ENCODE assay signal across 7 cellular contexts in the genomic region with DNA sequence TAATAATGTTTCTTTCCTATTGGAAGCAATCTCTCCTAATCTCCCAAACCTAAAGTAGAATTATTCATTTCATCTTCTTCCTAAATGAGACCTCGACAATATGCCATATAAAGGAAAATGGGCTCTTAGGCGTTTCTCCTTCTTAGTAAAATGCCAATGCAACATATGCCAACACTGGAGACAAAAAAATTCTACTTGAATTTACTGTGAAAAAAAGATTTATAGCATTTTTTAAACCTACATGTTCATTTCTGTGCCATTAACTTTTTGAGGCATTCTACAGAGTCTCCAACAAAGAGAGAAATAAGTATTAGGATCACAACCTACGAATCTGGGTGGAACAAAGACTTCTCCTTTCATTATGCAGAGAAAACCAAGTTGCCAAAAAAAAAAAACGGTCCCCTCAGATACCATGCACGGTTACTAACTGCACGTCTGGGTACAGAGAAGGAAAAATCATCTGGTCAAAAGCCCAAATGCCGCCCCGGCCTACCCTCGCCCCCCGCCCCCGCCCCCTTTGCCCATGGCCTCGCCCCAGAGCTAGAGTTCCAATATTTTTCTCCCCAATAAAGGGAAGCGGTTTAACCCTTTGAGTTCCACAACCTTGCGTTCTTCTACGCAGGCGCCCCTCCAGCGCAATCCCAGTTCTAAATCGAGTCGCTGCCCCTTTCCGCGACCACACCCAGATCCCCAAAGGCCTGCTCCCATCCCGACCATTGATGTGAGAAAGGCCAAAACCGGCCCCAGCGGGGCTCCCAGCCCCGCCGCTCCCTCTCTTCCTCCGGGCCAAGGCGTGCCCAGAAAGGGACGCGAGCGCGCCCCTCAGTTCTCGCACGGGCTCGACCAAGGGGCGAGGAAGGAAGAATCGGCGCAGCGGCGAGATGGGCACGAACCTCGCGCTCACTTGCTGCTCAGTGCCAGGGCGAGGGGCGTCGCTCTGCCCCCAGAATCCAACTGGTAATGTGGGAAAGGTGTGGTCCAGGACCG. TPM values are rescaled to one million over a fixed set of nuclear protein-coding genes. Genes with fewer than 3 reads are reported as not detected.
DNase-seq lines count a peak whose midpoint lies in the region; ATAC-seq and TF ChIP-seq lines count a peak whose summit lies in the region.

No MANE protein-coding gene starts in this region.

- H3K36me3 ChIP-seq in KOPT-K1 (ENCODE audit: insufficient read depth, low read length) (no peaks in the 10 kb centered on the region), esophagus squamous epithelium (peaks cover 0 to 6% (median 0%) of the 10 kb centered on the region in 3 donors), muscle layer of colon (ENCODE audit: insufficient read depth, low read length) (no peaks in the 10 kb centered on the region), testis (ENCODE audit: low read depth, missing control alignments) (no peaks in the 10 kb centered on the region)

- no peaks in the 10 kb centered on the region for H3K27me3 Mint-ChIP-seq in activated CD4-positive, alpha-beta memory T cell treated with anti-CD3 and anti-CD28 coated beads for 36 hours

- H3K36me3 Mint-ChIP-seq in activated CD4-positive, alpha-beta memory T cell treated with anti-CD3 and anti-CD28 coated beads for 36 hours, result no peaks in the 10 kb centered on the region

- H3K4me1 Mint-ChIP-seq in activated CD4-positive, alpha-beta memory T cell treated with anti-CD3 and anti-CD28 coated beads for 36 hours (ENCODE audit: low read depth), result peaks cover 12% of the 10 kb centered on the region

- TF ChIP-seq POLR2A in esophagus squamous epithelium (IDR thresholded peaks at IDR 0.05) (no peak), testis (IDR thresholded peaks at IDR 0.05) (no peak)

- H3K9ac ChIP-seq in muscle layer of colon (ENCODE audit: low read length), result peak overlapping the region; percentile 68

- H3K4me1 ChIP-seq in esophagus squamous epithelium (peaks cover 10 to 35% (median 14%) of the 10 kb centered on the region in 3 donors), muscle layer of colon (ENCODE audit: insufficient read depth, low read length) (no peaks in the 10 kb centered on the region), testis (no peaks in the 10 kb centered on the region)

- H3K27me3 ChIP-seq in esophagus squamous epithelium, result no peaks in the 10 kb centered on the region
- no peaks in the 10 kb centered on the region for H3K27me3 ChIP-seq in muscle layer of colon (ENCODE audit: control insufficient read depth in 1 of 2, insufficient read depth in 2 of 2, low read length in 2 of 2)
- no peaks in the 10 kb centered on the region for H3K27me3 ChIP-seq in testis

- H3K4me3 ChIP-seq in GM12865 (ENCODE audit: low read depth, low read length), result peak overlapping the region; percentile 99
- H3K4me3 ChIP-seq in esophagus squamous epithelium, result peak overlapping the region; percentile 91 to 99 (median 96)
- H3K4me3 ChIP-seq in muscle layer of colon (ENCODE audit: low read depth in 1 of 2, low read length in 2 of 2), result peak overlapping the region; percentile 94 to 98
- peak overlapping the region; percentile 91 to 99 for H3K4me3 ChIP-seq in testis

- intact Hi-C loops in activated CD4-positive, alpha-beta memory T cell treated with anti-CD3 and anti-CD28 coated beads for 36 hours (cut with micrococcal nuclease), result no loop called here
- intact Hi-C loops in esophagus squamous epithelium (cut with DNase I), result loop anchor here (10.0 kb wide), 1 partner anchor 54 kb away; a partner anchor contains a TSS
- intact Hi-C loops in testis (cut with DNase I; ENCODE audit: low total_unique reads), result no loop called here

- peak overlapping the region; percentile 84 for H3K4me3 Mint-ChIP-seq in activated CD4-positive, alpha-beta memory T cell treated with anti-CD3 and anti-CD28 coated beads for 36 hours

- POLR2A ChIA-PET in activated CD4-positive, alpha-beta memory T cell treated with anti-CD3 and anti-CD28 coated beads for 36 hours (lab: Charles Lee), result interaction anchor here (1.0 to 1.3 kb wide), 2 partner anchors 49 to 51 kb away, joined by 3 to 6 read pairs; a partner anchor contains a TSS

- no peaks in the 10 kb centered on the region for H3K9me3 Mint-ChIP-seq in activated CD4-positive, alpha-beta memory T cell treated with anti-CD3 and anti-CD28 coated beads for 36 hours

- H3K9me3 ChIP-seq in KOPT-K1 (ENCODE audit: insufficient read depth, low read length, poor library complexity, severe bottlenecking) (no peaks in the 10 kb centered on the region), esophagus squamous epithelium (no peaks in the 10 kb centered on the region), muscle layer of colon (ENCODE audit: low read length) (no peaks in the 10 kb centered on the region), testis (no peaks in the 10 kb centered on the region)

- H3K27ac Mint-ChIP-seq in activated CD4-positive, alpha-beta memory T cell treated with anti-CD3 and anti-CD28 coated beads for 36 hours, result peak overlapping the region; percentile 56

- ATAC-seq in GM21737 (IDR thresholded peaks at IDR 0.05; ENCODE audit: unreplicated experiment), result peak; percentile 27

- TF ChIP-seq CTCF in GM12865 (IDR thresholded peaks at IDR 0.05; ENCODE audit: insufficient read depth, low read depth, low read length, missing control alignments), result no peak
- no peak for TF ChIP-seq CTCF in esophagus squamous epithelium (IDR thresholded peaks at IDR 0.05)
- TF ChIP-seq CTCF in testis (IDR thresholded peaks at IDR 0.05), result no peak

- CTCF ChIA-PET in activated CD4-positive, alpha-beta memory T cell treated with anti-CD3 and anti-CD28 coated beads for 36 hours (lab: Charles Lee), result interaction anchor here (1.2 to 1.8 kb wide), 3 partner anchors 72 to 213 kb away, joined by 5 to 6 read pairs (median 5); a partner anchor contains a TSS

- H3K27ac ChIP-seq in KOPT-K1 (ENCODE audit: low read depth, low read length, poor library complexity, severe bottlenecking) (peak overlapping the region; percentile 60), esophagus squamous epithelium (peak overlapping the region; percentile 90 to 96 (median 94)), muscle layer of colon (ENCODE audit: low read depth, low read length) (peak overlapping the region; percentile 86), testis (peak overlapping the region; percentile 74 to 82)

- peak; percentile 33 for DNase-seq in GM12865 (ENCODE audit: low read depth)
- DNase-seq in activated CD4-positive, alpha-beta memory T cell treated with anti-CD3 and anti-CD28 coated beads for 36 hours, result peak; percentile 37
- DNase-seq in esophagus squamous epithelium (lab: John Stamatoyannopoulos, UW), result no peak
- no peak for DNase-seq in testis

- WGBS in esophagus squamous epithelium, 2 donors, result 2 to 5% methylated on average over 11 to 14 of the region's 47 CpGs
- 1% methylated on average over 28 to 47 of the region's 47 CpGs for WGBS in testis, 2 donors

RNA-seq across cellular contexts. Expression of a gene that starts 1.0 kb away (rescaled TPM):
- total RNA-seq in activated CD4-positive, alpha-beta memory T cell treated with anti-CD3 and anti-CD28 coated beads for 36 hours, result 10 to 100 TPM; 10.1 to 11.4 TPM
- 10 to 100 TPM; 13.3 to 22.7 (median 18.3) TPM for total RNA-seq in esophagus squamous epithelium
- total RNA-seq in testis, result 10 to 100 TPM; 34.7 to 40.4 TPM
- 40.5 TPM for polyA plus RNA-seq in testis (ENCODE audit: insufficient read depth, low read depth, low replicate concordance)

RNA-seq across cellular contexts. Expression of a gene that starts 34.9 kb away (rescaled TPM):
- 10 to 100 TPM; 28.4 to 29.0 TPM for total RNA-seq in activated CD4-positive, alpha-beta memory T cell treated with anti-CD3 and anti-CD28 coated beads for 36 hours
- total RNA-seq in esophagus squamous epithelium, result 10 to 100 TPM; 35.3 to 71.2 (median 43.4) TPM
- 10 to 100 TPM; 27.9 to 42.0 TPM for total RNA-seq in testis
- polyA plus RNA-seq in testis (ENCODE audit: insufficient read depth, low read depth, low replicate concordance), result 38.5 TPM

RNA-seq across cellular contexts. Expression of a gene that starts 49.6 kb away (rescaled TPM):
- 10 to 100 TPM; 31.9 to 32.6 TPM for total RNA-seq in activated CD4-positive, alpha-beta memory T cell treated with anti-CD3 and anti-CD28 coated beads for 36 hours
- total RNA-seq in esophagus squamous epithelium, result 10 to 100 TPM; 10.8 to 21.4 (median 16.0) TPM
- total RNA-seq in testis, result 10 to 100 TPM; 34.6 to 37.3 TPM
- 47.0 TPM for polyA plus RNA-seq in testis (ENCODE audit: insufficient read depth, low read depth, low replicate concordance)

Comparison
In these comparisons a context has a peak if more than half of its experiments do, and no peak if none do; other contexts are left out.
1. DNase-seq: peak in GM12865 (single experiment) and activated CD4-positive, alpha-beta memory T cell treated with anti-CD3 and anti-CD28 coated beads for 36 hours (single experiment); none in esophagus squamous epithelium (single experiment) and testis (single experiment).
2. Peak in every context shown above with its lines, with median percentiles within 50 percentile points of each other: H3K4me3 ChIP-seq and H3K27ac ChIP-seq.